In the genomic region with DNA sequence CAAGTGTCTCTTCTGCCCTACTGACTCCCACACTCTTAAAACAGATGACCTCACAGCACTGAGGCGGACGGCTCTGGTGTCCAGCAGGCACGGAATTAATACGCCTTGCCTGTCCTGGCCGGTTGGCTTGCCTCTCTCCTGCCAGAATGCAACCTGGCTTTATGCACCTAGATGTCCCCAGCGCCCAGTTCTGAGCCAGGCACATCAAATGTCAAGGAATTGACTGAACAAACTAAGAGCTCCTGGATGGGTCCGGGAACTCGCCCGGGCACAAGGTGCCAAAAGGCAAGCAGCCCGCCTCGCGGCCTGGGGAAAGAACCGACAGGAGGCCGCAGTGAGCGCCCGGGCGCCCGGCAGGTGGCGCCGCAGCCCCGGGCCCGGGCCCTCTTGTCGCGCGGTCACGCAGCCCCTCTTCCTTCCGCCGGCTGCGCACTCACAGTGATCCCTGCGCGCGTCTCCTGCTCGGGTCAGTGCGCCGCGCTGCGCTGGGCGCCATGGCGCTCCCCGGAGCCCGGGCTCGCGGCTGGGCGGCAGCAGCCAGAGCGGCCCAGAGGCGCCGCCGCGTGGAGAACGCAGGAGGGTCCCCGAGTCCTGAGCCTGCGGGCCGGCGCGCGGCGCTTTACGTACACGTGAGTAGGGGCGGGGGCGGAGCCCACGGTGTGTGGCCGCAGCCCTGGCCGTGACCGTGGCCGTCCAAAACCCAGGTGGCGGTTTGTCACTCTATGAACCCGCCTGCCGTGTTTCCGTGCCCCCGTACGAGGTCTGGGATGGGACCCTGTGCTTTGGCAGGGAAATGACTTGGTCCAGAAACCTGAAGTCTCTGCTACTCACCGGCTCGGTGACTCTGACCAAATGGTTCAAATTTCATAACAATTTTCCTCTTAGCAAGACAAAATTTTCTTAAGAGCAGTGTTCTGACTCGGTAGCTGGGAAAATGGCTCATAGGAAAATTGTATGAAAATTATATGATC, we compare ENCODE assay signal across 1 cellular context.
A peak's percentile ranks its signal among the peaks of the same experiment; 100 is the strongest.
TF ChIP-seq lines count a peak whose summit lies in the region.

A gene (plus strand): TSS at position 470 of the 971 bp plus-strand sequence. CDS start 25 bp downstream, at position 495.

TF ChIP-seq in WTC11, 78 proteins besides CTCF, POLR2A, EP300 and RAD21 (continued from another document):
- TF ChIP-seq, protein P1, sequence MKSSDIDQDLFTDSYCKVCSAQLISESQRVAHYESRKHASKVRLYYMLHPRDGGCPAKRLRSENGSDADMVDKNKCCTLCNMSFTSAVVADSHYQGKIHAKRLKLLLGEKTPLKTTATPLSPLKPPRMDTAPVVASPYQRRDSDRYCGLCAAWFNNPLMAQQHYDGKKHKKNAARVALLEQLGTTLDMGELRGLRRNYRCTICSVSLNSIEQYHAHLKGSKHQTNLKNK (CRISPR knock-in tag; IDR thresholded peaks at IDR 0.05) = no peak
- TF ChIP-seq ATF1 (CRISPR knock-in tag; IDR thresholded peaks at IDR 0.05) (no peak), ETV6 (CRISPR knock-in tag; IDR thresholded peaks at IDR 0.05) (peak; percentile 82), ZNF138 (CRISPR knock-in tag; conservative IDR thresholded peaks at IDR 0.05) (no peak), JUN (CRISPR knock-in tag; IDR thresholded peaks at IDR 0.05) (no peak), ESRRA (CRISPR knock-in tag; IDR thresholded peaks at IDR 0.05; ENCODE audit: borderline replicate concordance) (peak; percentile 81; the same call in 1 of the 2 replicates), IRF2 (CRISPR knock-in tag; IDR thresholded peaks at IDR 0.05; ENCODE audit: borderline replicate concordance, low read depth) (no peak), RELA (CRISPR knock-in tag; IDR thresholded peaks at IDR 0.05; ENCODE audit: borderline replicate concordance) (peak; percentile 83; the same call in 1 of the 2 replicates), GABPB1 (CRISPR knock-in tag; IDR thresholded peaks at IDR 0.05) (peak; percentile 72; the same call in 1 of the 2 replicates), KAT7 (CRISPR knock-in tag; IDR thresholded peaks at IDR 0.05; ENCODE audit: borderline replicate concordance) (0 out of 2 replicates have a peak, but pooled peaks have one; percentile 87), TP53 (CRISPR knock-in tag; IDR thresholded peaks at IDR 0.05) (peak; percentile 85), SP1 (CRISPR knock-in tag; conservative IDR thresholded peaks at IDR 0.05) (0 out of 2 replicates have a peak, but pooled peaks have one; percentile 54), ZNF219 (CRISPR knock-in tag; IDR thresholded peaks at IDR 0.05; ENCODE audit: borderline replicate concordance) (no peak), ZBTB21 (CRISPR knock-in tag; IDR thresholded peaks at IDR 0.05; ENCODE audit: borderline replicate concordance) (0 out of 2 replicates have a peak, but pooled peaks have one; percentile 32), SMAD3 (CRISPR knock-in tag; IDR thresholded peaks at IDR 0.05; ENCODE audit: borderline replicate concordance) (no peak), FOXK1 (CRISPR knock-in tag; IDR thresholded peaks at IDR 0.05) (no peak), ZNF423 (CRISPR knock-in tag; IDR thresholded peaks at IDR 0.05) (peak; percentile 59), ZNF263 (CRISPR knock-in tag; IDR thresholded peaks at IDR 0.05; ENCODE audit: low read depth) (peak; percentile 40; the same call in 1 of the 2 replicates), MYBL2 (CRISPR knock-in tag; IDR thresholded peaks at IDR 0.05) (no peak), CBFB (CRISPR knock-in tag; IDR thresholded peaks at IDR 0.05; ENCODE audit: low read depth) (0 out of 2 replicates have a peak, but pooled peaks have one; percentile 69)
- TF ChIP-seq, protein P2, sequence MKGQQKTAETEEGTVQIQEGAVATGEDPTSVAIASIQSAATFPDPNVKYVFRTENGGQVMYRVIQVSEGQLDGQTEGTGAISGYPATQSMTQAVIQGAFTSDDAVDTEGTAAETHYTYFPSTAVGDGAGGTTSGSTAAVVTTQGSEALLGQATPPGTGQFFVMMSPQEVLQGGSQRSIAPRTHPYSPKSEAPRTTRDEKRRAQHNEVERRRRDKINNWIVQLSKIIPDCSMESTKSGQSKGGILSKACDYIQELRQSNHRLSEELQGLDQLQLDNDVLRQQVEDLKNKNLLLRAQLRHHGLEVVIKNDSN (CRISPR knock-in tag; IDR thresholded peaks at IDR 0.05) = peak; percentile 26; the same call in 1 of the 2 replicates
- TF ChIP-seq, protein P3, sequence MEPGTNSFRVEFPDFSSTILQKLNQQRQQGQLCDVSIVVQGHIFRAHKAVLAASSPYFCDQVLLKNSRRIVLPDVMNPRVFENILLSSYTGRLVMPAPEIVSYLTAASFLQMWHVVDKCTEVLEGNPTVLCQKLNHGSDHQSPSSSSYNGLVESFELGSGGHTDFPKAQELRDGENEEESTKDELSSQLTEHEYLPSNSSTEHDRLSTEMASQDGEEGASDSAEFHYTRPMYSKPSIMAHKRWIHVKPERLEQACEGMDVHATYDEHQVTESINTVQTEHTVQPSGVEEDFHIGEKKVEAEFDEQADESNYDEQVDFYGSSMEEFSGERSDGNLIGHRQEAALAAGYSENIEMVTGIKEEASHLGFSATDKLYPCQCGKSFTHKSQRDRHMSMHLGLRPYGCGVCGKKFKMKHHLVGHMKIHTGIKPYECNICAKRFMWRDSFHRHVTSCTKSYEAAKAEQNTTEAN (CRISPR knock-in tag; IDR thresholded peaks at IDR 0.05) = no peak; the same call in 1 of the 2 replicates
- TF ChIP-seq, protein P4, sequence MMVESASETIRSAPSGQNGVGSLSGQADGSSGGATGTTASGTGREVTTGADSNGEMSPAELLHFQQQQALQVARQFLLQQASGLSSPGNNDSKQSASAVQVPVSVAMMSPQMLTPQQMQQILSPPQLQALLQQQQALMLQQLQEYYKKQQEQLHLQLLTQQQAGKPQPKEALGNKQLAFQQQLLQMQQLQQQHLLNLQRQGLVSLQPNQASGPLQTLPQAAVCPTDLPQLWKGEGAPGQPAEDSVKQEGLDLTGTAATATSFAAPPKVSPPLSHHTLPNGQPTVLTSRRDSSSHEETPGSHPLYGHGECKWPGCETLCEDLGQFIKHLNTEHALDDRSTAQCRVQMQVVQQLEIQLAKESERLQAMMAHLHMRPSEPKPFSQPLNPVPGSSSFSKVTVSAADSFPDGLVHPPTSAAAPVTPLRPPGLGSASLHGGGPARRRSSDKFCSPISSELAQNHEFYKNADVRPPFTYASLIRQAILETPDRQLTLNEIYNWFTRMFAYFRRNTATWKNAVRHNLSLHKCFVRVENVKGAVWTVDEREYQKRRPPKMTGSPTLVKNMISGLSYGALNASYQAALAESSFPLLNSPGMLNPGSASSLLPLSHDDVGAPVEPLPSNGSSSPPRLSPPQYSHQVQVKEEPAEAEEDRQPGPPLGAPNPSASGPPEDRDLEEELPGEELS (CRISPR knock-in tag; IDR thresholded peaks at IDR 0.05) = peak; percentile 53; the same call in 1 of the 2 replicates
- TF ChIP-seq, protein P5, sequence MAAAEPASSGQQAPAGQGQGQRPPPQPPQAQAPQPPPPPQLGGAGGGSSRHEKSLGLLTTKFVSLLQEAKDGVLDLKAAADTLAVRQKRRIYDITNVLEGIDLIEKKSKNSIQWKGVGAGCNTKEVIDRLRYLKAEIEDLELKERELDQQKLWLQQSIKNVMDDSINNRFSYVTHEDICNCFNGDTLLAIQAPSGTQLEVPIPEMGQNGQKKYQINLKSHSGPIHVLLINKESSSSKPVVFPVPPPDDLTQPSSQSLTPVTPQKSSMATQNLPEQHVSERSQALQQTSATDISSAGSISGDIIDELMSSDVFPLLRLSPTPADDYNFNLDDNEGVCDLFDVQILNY (CRISPR knock-in tag; IDR thresholded peaks at IDR 0.05) = peak; percentile 94
- TF ChIP-seq, protein P6, sequence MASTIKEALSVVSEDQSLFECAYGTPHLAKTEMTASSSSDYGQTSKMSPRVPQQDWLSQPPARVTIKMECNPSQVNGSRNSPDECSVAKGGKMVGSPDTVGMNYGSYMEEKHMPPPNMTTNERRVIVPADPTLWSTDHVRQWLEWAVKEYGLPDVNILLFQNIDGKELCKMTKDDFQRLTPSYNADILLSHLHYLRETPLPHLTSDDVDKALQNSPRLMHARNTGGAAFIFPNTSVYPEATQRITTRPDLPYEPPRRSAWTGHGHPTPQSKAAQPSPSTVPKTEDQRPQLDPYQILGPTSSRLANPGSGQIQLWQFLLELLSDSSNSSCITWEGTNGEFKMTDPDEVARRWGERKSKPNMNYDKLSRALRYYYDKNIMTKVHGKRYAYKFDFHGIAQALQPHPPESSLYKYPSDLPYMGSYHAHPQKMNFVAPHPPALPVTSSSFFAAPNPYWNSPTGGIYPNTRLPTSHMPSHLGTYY (CRISPR knock-in tag; IDR thresholded peaks at IDR 0.05) = no peak
- TF ChIP-seq, protein P7, sequence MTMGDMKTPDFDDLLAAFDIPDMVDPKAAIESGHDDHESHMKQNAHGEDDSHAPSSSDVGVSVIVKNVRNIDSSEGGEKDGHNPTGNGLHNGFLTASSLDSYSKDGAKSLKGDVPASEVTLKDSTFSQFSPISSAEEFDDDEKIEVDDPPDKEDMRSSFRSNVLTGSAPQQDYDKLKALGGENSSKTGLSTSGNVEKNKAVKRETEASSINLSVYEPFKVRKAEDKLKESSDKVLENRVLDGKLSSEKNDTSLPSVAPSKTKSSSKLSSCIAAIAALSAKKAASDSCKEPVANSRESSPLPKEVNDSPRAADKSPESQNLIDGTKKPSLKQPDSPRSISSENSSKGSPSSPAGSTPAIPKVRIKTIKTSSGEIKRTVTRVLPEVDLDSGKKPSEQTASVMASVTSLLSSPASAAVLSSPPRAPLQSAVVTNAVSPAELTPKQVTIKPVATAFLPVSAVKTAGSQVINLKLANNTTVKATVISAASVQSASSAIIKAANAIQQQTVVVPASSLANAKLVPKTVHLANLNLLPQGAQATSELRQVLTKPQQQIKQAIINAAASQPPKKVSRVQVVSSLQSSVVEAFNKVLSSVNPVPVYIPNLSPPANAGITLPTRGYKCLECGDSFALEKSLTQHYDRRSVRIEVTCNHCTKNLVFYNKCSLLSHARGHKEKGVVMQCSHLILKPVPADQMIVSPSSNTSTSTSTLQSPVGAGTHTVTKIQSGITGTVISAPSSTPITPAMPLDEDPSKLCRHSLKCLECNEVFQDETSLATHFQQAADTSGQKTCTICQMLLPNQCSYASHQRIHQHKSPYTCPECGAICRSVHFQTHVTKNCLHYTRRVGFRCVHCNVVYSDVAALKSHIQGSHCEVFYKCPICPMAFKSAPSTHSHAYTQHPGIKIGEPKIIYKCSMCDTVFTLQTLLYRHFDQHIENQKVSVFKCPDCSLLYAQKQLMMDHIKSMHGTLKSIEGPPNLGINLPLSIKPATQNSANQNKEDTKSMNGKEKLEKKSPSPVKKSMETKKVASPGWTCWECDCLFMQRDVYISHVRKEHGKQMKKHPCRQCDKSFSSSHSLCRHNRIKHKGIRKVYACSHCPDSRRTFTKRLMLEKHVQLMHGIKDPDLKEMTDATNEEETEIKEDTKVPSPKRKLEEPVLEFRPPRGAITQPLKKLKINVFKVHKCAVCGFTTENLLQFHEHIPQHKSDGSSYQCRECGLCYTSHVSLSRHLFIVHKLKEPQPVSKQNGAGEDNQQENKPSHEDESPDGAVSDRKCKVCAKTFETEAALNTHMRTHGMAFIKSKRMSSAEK (CRISPR knock-in tag; IDR thresholded peaks at IDR 0.05; ENCODE audit: borderline replicate concordance) = no peak
- TF ChIP-seq, protein P8, sequence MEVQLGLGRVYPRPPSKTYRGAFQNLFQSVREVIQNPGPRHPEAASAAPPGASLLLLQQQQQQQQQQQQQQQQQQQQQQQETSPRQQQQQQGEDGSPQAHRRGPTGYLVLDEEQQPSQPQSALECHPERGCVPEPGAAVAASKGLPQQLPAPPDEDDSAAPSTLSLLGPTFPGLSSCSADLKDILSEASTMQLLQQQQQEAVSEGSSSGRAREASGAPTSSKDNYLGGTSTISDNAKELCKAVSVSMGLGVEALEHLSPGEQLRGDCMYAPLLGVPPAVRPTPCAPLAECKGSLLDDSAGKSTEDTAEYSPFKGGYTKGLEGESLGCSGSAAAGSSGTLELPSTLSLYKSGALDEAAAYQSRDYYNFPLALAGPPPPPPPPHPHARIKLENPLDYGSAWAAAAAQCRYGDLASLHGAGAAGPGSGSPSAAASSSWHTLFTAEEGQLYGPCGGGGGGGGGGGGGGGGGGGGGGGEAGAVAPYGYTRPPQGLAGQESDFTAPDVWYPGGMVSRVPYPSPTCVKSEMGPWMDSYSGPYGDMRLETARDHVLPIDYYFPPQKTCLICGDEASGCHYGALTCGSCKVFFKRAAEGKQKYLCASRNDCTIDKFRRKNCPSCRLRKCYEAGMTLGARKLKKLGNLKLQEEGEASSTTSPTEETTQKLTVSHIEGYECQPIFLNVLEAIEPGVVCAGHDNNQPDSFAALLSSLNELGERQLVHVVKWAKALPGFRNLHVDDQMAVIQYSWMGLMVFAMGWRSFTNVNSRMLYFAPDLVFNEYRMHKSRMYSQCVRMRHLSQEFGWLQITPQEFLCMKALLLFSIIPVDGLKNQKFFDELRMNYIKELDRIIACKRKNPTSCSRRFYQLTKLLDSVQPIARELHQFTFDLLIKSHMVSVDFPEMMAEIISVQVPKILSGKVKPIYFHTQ (CRISPR knock-in tag; IDR thresholded peaks at IDR 0.05) = no peak
- TF ChIP-seq, protein P9, sequence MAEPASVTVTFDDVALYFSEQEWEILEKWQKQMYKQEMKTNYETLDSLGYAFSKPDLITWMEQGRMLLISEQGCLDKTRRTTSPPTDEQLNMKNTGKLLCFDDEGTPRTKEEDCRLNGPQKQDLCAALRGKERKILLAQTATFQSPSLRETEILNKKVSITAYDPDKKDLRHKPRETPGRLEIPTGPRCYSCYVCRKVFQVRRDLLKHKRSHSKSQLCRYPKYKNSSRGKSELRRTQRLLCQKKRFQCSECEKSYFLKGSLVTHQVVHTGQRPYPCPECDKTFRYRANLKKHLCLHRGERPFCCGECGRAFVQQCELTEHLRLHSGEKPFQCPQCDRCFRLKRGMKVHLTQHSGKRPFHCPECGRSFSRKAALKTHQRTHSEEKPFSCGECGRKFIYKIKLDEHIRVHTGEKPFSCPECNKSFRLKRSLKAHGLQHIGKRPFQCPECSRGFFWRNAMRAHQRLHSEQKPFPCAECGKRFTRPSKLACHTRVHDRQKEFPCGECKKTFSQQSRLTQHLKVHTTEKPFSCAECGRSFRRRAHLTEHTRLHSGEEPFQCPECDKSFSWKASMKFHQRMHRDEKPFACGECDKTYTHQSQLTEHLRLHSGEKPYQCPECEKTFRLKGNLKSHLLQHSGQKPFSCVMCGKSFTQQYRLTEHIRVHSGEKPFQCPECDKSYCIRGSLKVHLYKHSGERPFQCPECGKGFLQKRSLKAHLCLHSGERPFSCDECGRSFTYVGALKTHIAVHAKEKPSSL (CRISPR knock-in tag; conservative IDR thresholded peaks at IDR 0.05) = no peak
- TF ChIP-seq, protein P10, sequence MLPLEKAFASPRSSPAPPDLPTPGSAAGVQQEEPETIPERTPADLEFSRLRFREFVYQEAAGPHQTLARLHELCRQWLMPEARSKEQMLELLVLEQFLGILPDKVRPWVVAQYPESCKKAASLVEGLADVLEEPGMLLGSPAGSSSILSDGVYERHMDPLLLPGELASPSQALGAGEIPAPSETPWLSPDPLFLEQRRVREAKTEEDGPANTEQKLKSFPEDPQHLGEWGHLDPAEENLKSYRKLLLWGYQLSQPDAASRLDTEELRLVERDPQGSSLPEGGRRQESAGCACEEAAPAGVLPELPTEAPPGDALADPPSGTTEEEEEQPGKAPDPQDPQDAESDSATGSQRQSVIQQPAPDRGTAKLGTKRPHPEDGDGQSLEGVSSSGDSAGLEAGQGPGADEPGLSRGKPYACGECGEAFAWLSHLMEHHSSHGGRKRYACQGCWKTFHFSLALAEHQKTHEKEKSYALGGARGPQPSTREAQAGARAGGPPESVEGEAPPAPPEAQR (CRISPR knock-in tag; IDR thresholded peaks at IDR 0.05) = no peak
- TF ChIP-seq, protein P11, sequence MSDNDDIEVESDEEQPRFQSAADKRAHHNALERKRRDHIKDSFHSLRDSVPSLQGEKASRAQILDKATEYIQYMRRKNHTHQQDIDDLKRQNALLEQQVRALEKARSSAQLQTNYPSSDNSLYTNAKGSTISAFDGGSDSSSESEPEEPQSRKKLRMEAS (CRISPR knock-in tag; IDR thresholded peaks at IDR 0.05) = peak; percentile 85; the same call in 1 of the 2 replicates
